Comparison of ENCODE assay signal across 27 cellular contexts in genomic region chr7:115040526-115040925, GRCh38.
"Had no signal": no experiment of that assay in that cellular context is flagged by ENCODE, and none has a peak within 500 bp of the region (broad histone marks: within the 10 kb centered on the region; RNA-seq: fewer than 3 reads in every experiment).

No MANE protein-coding gene starts in this region.

- H2AFZ ChIP-seq: hepatocyte had no signal

- H3K4me1 ChIP-seq: colonic mucosa, esophagus squamous epithelium, foreskin keratinocyte, gastroesophageal sphincter, heart left ventricle, left ventricle myocardium inferior, lower lobe of right lung had no signal

- H3K36me3 ChIP-seq: colonic mucosa, esophagus squamous epithelium, gastroesophageal sphincter, heart left ventricle, left ventricle myocardium inferior, lower lobe of right lung had no signal

- H3K27ac ChIP-seq: colonic mucosa, epithelial cell of prostate, esophagus squamous epithelium, foreskin keratinocyte, gastroesophageal sphincter, heart left ventricle, hepatocyte, left ventricle myocardium inferior, lower lobe of right lung had no signal

- FAIRE-seq: endometrium, frontal cortex, kidney had no signal

- ATAC-seq: effector memory CD8-positive, alpha-beta T cell; esophagus mucosa; foreskin keratinocyte; gastroesophageal sphincter; heart left ventricle; left colon; left lobe of liver; lower lobe of right lung; mucosa of descending colon had no signal

- H3K4me2 ChIP-seq: hepatocyte had no signal

- DNase-seq: colonic mucosa; cortex of kidney; effector CD8-positive, alpha-beta T cell; effector memory CD8-positive, alpha-beta T cell; endodermal cell; erythroblast; esophagus squamous epithelium; foreskin keratinocyte; heart left ventricle; hypothalamus; immature natural killer cell; islet precursor cell; kidney; kidney glomerular epithelial cell; left colon; left ventricle myocardium inferior; lower lobe of right lung; mesenchymal stem cell; mucosa of descending colon; naive B cell had no signal

- H3K4me3 ChIP-seq: colonic mucosa, esophagus squamous epithelium, gastroesophageal sphincter, heart left ventricle, hepatocyte, left ventricle myocardium inferior, lower lobe of right lung, mucosa of descending colon had no signal

- H3K79me2 ChIP-seq: hepatocyte had no signal

- H3K9me3 ChIP-seq: colonic mucosa, esophagus squamous epithelium, gastroesophageal sphincter, heart left ventricle, left ventricle myocardium inferior, lower lobe of right lung, mucosa of descending colon had no signal

- H3K27me3 ChIP-seq: colonic mucosa, esophagus squamous epithelium, foreskin keratinocyte, gastroesophageal sphincter, heart left ventricle, hepatocyte had no signal
